In the genomic region with DNA sequence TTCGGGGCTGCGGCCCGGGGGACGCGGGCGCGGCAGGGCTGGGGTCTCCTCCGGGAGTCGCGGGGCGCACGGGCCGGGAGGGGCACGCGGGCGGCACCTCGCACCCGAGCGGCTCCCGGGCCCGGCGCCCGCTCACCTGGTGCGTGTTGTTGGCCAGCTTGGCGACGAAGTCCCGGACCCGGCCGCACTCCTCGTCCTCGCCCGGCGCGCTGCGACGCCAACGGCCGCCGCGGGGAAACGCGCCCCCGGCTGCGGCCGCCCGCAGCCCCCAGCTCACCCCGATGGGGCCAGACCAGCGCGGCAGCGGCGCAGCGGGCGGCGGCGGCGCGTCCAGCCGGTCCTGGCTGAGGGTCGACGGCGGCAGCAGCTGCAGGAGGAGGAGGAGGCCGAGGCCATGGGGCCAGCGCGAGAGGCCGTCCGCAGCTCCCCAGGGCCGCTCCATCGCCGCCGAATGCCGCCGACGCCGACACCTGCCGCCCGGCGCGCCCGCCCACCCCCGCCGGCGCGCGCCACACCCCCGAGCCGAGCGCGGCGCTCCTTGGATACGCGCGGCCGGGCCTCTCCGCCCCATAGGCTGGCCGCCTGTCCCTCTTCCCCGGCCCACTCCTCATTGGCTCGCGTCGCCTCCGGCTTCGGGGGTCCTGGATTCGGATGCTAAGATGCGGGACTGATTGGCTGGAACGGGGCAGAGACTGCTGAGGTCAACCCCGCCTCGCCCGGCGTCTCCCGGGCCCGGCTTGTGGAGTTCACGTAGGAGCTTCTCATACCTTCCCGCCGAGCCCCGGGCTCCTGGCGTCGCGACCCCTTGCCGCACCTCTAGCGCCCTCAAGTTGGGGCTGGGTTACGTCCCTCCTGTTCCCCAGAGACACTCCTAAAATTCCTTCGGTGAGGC, we compare ENCODE assay signal across 8 cellular contexts. TPM values are rescaled to one million over a fixed set of nuclear protein-coding genes. Genes with fewer than 3 reads are reported as not detected.
DNase-seq lines count a peak whose midpoint lies in the region; FAIRE-seq and TF ChIP-seq lines count a peak whose summit lies in the region.

SORT1 (minus strand) TSS at position 468 of the 892 bp plus-strand sequence; CDS start at position 442, 26 bp downstream.

- H2AK5ac ChIP-seq in neuronal stem cell (ENCODE audit: low read depth, low read length) = no peak within 1 kb of the TSS

- H3K36me3 ChIP-seq in SK-N-SH (replicated peaks in 1 of 2; ENCODE audit: control insufficient read depth in 1 of 2, insufficient read depth in 2 of 2, low read length in 1 of 2) (peaks cover 12 to 24% of the 10 kb centered on the region in 2 experiments), neuronal stem cell (replicated peaks in 1 of 2; ENCODE audit: control insufficient read depth in 2 of 2, insufficient read depth in 2 of 2, low read length in 2 of 2) (peaks cover 2 to 21% of the 10 kb centered on the region in 2 donors)

- H3K4ac ChIP-seq in neuronal stem cell (ENCODE audit: low read length) = no peak within 1 kb of the TSS

- H2BK12ac ChIP-seq in neuronal stem cell (ENCODE audit: low read length) = no peak within 1 kb of the TSS

- peaks cover 16% of the 10 kb centered on the region for H3K4me1 Mint-ChIP-seq in activated naive CD8-positive, alpha-beta T cell (ENCODE audit: low read depth)

- H3K23ac ChIP-seq in neuronal stem cell (ENCODE audit: low read depth, low read length, poor library complexity) = peak within 1 kb of the TSS; percentile 77

- no peak within 1 kb of the TSS for H2BK120ac ChIP-seq in neuronal stem cell (ENCODE audit: low read depth, low read length)

- H3K14ac ChIP-seq in neuronal stem cell (ENCODE audit: low read length) = no peak within 1 kb of the TSS

- H3K4me3 ChIP-seq in SK-N-SH (ENCODE audit: low read depth in 2 of 2, low read length in 1 of 2) = peak within 1 kb of the TSS; percentile 72 to 88
- peak within 1 kb of the TSS; percentile 60 to 99 for H3K4me3 ChIP-seq in neuronal stem cell (ENCODE audit: low read length in 2 of 2)

- H3K9ac ChIP-seq in SK-N-SH (peak within 1 kb of the TSS; percentile 58), neuronal stem cell (ENCODE audit: low read depth, low read length, poor library complexity) (peak within 1 kb of the TSS; percentile 95)

- TF ChIP-seq EP300 in SK-N-SH (IDR thresholded peaks at IDR 0.05; ENCODE audit: borderline replicate concordance in 1 of 2, low read depth in 1 of 2, low read length in 1 of 2) = no peak

- H2AFZ ChIP-seq in SK-N-SH (ENCODE audit: low read depth) (peak within 1 kb of the TSS; percentile 91), neuronal stem cell (ENCODE audit: low read length) (peak within 1 kb of the TSS; percentile 90)

- H3K79me1 ChIP-seq in neuronal stem cell (ENCODE audit: low read depth, low read length) = no peaks in the 10 kb centered on the region

- no peak within 1 kb of the TSS for H4K8ac ChIP-seq in neuronal stem cell (ENCODE audit: low read depth, low read length)

- 4% methylated on average over 6 of the region's 121 CpGs for WGBS in SK-N-SH (ENCODE audit: low lambda C conversion rate)
- no CpG with 5 or more reads among the region's 121 CpGs for WGBS in neuronal stem cell (ENCODE audit: extremely low coverage in 2 of 2, insufficient read length in 2 of 2, insufficient replicate concordance in 1 of 2), 2 donors

- peak within 1 kb of the TSS; percentile 90 for H3K4me3 Mint-ChIP-seq in activated naive CD8-positive, alpha-beta T cell

- peak; percentile 93 for DNase-seq in DMS53 (lab: John Stamatoyannopoulos, UW)
- peak; percentile 86 for DNase-seq in H54 (ENCODE audit: insufficient read length, low spot score)
- peak; percentile 71 for DNase-seq in NAMALWA (ENCODE audit: low spot score)
- DNase-seq in SK-N-SH = peak; percentile 96
- peak; percentile 97 for DNase-seq in globus pallidus (ENCODE audit: low spot score)
- peak; percentile 96 for DNase-seq in neuronal stem cell (ENCODE audit: low spot score)

- H3K4me1 ChIP-seq in SK-N-SH (ENCODE audit: control insufficient read depth in 1 of 2, insufficient read depth in 2 of 2, low read depth in 1 of 2, low read length in 1 of 2) (peaks cover 14 to 19% of the 10 kb centered on the region in 2 experiments; a peak in 3 of 4 replicates), neuronal stem cell (ENCODE audit: control insufficient read depth in 2 of 2, insufficient read depth in 1 of 2, low read depth in 1 of 2, low read length in 2 of 2) (peaks cover 12 to 28% of the 10 kb centered on the region in 2 donors)

- peak; percentile 69; the same call in 1 of the 2 replicates for TF ChIP-seq POLR2A in H54 (IDR thresholded peaks at IDR 0.05; ENCODE audit: low read depth, low read length)

- peak within 1 kb of the TSS; percentile 92 for H3K4me2 ChIP-seq in SK-N-SH
- peak within 1 kb of the TSS; percentile 61 for H3K4me2 ChIP-seq in neuronal stem cell (ENCODE audit: insufficient read depth, low read length, poor library complexity, severe bottlenecking)

- no peak within 1 kb of the TSS for H3K27ac Mint-ChIP-seq in activated naive CD8-positive, alpha-beta T cell

- H4K20me1 ChIP-seq in SK-N-SH (ENCODE audit: insufficient read depth) = no peaks in the 10 kb centered on the region

- CTCF ChIA-PET in SK-N-SH (lab: Yijun Ruan, JAX) = interaction anchor here (1.0 to 14.6 kb wide), 28 partner anchors 8 to 562 kb away, joined by 3 to 252 read pairs (median 6); partner anchors contain the start of genes MYBPHL, PSMA5, PSRC1 and SARS1

- peaks cover 26% of the 10 kb centered on the region for H3K79me2 ChIP-seq in SK-N-SH (ENCODE audit: insufficient read depth)

- no peaks in the 10 kb centered on the region for H3K9me2 ChIP-seq in SK-N-SH

- H3K27me3 Mint-ChIP-seq in activated naive CD8-positive, alpha-beta T cell = peaks cover 25% of the 10 kb centered on the region

- no peaks in the 10 kb centered on the region for H3K9me3 Mint-ChIP-seq in activated naive CD8-positive, alpha-beta T cell (ENCODE audit: low read depth)

- H3K27ac ChIP-seq in SK-N-SH (ENCODE audit: low read depth in 2 of 2, low read length in 1 of 2) = peak within 1 kb of the TSS; percentile 39 to 82; a peak in 3 of 4 replicates
- H3K27ac ChIP-seq in neuronal stem cell (replicated peaks; ENCODE audit: low read length) = peak within 1 kb of the TSS; percentile 65

- H3K18ac ChIP-seq in neuronal stem cell (ENCODE audit: low read length) = peak within 1 kb of the TSS; percentile 98

- H2BK15ac ChIP-seq in neuronal stem cell (ENCODE audit: low read length) = no peak within 1 kb of the TSS

- FAIRE-seq in H54 (lab: Jason Lieb, UNC) = peak; percentile 57

- TF ChIP-seq CTCF in SK-N-SH (IDR thresholded peaks at IDR 0.05) (no peak; the same call in 1 of the 2 replicates), subcutaneous adipose tissue (IDR thresholded peaks at IDR 0.05; ENCODE audit: low read depth) (no peak)

- H2BK5ac ChIP-seq in neuronal stem cell (ENCODE audit: low read length) = no peak within 1 kb of the TSS

- POLR2A ChIA-PET in SK-N-SH (lab: Yijun Ruan, JAX) = interaction anchor here (0.5 to 2.7 kb wide), 8 partner anchors 86 to 690 kb away, joined by 3 to 14 read pairs (median 3); partner anchors contain the start of genes ATXN7L2, CELSR2 and PSRC1

- no peak; the same call in 1 of the 2 replicates for TF ChIP-seq RAD21 in SK-N-SH (IDR thresholded peaks at IDR 0.05; ENCODE audit: low read length)

- no peaks in the 10 kb centered on the region for H3K36me3 Mint-ChIP-seq in activated naive CD8-positive, alpha-beta T cell

- no peaks in the 10 kb centered on the region for H3K9me3 ChIP-seq in SK-N-SH
- no peaks in the 10 kb centered on the region for H3K9me3 ChIP-seq in neuronal stem cell (replicated peaks in 1 of 2; ENCODE audit: control insufficient read depth in 2 of 2, insufficient read depth in 1 of 2, low read depth in 1 of 2, low read length in 2 of 2)

- no peaks in the 10 kb centered on the region for H3K27me3 ChIP-seq in SK-N-SH (ENCODE audit: insufficient read depth)
- H3K27me3 ChIP-seq in neuronal stem cell (ENCODE audit: control insufficient read depth in 3 of 3, insufficient read depth in 3 of 3, low read depth in 1 of 3, low read length in 3 of 3) = no peaks in the 10 kb centered on the region

- peaks cover 22% of the 10 kb centered on the region for H3F3A ChIP-seq in SK-N-SH (replicated peaks; ENCODE audit: insufficient read depth)

- H4K91ac ChIP-seq in neuronal stem cell (ENCODE audit: low read depth, low read length, poor library complexity) = no peak within 1 kb of the TSS

TF ChIP-seq in SK-N-SH, 30 proteins besides CTCF, POLR2A, EP300 and RAD21 (continues in another document):
- TF ChIP-seq MXI1 (IDR thresholded peaks at IDR 0.05; ENCODE audit: low read depth, low read length) (peak; percentile 33; the same call in 1 of the 2 replicates), GABPA (IDR thresholded peaks at IDR 0.05; ENCODE audit: low read depth) (no peak), RFX5 (IDR thresholded peaks at IDR 0.05; ENCODE audit: low read length) (peak; percentile 82), POLR2AphosphoS5 (IDR thresholded peaks at IDR 0.05; ENCODE audit: low read depth, low read length) (peak; percentile 40; the same call in 1 of the 2 replicates), SMC3 (IDR thresholded peaks at IDR 0.05; ENCODE audit: low read depth, low read length) (no peak), PBX3 (IDR thresholded peaks at IDR 0.05) (peak; percentile 99), MEF2A (IDR thresholded peaks at IDR 0.05; ENCODE audit: borderline replicate concordance, low read depth) (no peak)
- TF ChIP-seq, protein P1, sequence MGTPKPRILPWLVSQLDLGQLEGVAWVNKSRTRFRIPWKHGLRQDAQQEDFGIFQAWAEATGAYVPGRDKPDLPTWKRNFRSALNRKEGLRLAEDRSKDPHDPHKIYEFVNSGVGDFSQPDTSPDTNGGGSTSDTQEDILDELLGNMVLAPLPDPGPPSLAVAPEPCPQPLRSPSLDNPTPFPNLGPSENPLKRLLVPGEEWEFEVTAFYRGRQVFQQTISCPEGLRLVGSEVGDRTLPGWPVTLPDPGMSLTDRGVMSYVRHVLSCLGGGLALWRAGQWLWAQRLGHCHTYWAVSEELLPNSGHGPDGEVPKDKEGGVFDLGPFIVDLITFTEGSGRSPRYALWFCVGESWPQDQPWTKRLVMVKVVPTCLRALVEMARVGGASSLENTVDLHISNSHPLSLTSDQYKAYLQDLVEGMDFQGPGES (IDR thresholded peaks at IDR 0.05; ENCODE audit: low read depth, low read length) = peak; percentile 86

RNA-seq across cellular contexts. Expression of gene SORT1, which starts in this region (rescaled TPM):
- polyA plus RNA-seq in SK-N-SH (2012; rRNA removed) = 8.5 and 13.7 TPM in 2 replicates
- 11.2 and 12.1 TPM in 2 replicates for polyA plus RNA-seq in SK-N-SH (2012; cell fraction: cytosol; rRNA removed)
- polyA plus RNA-seq in SK-N-SH (2012; cell fraction: nucleus; rRNA removed) = 5.4 and 9.9 TPM in 2 replicates
- polyA plus RNA-seq in neuronal stem cell (2013, experiment 1 of 2) = 21.1 TPM
- 21.2 TPM for polyA plus RNA-seq in neuronal stem cell (2013, experiment 2 of 2)
- 100 to 1,000 TPM; 126 to 140 (median 130) TPM for total RNA-seq in subcutaneous adipose tissue

Comparison
In these comparisons a context has a peak if more than half of its experiments do, and no peak if none do; other contexts are left out.
1. Peak in every context shown above with its lines: DNase-seq, H3K4me3 ChIP-seq and H3K27ac ChIP-seq.